ENCODE assay signal across 10 cellular contexts in genomic region chr3:12579919-12580318, GRCh38. TPM values are rescaled to one million over a fixed set of nuclear protein-coding genes. Genes with fewer than 3 reads are reported as not detected.
DNase-seq lines count a peak whose midpoint lies in the region; ATAC-seq and TF ChIP-seq lines count a peak whose summit lies in the region.
"Had no signal": no experiment of that assay in that cellular context is flagged by ENCODE, and none has a peak within 500 bp of the region (broad histone marks: within the 10 kb centered on the region; RNA-seq: fewer than 3 reads in every experiment).

No MANE protein-coding gene starts in this region.

- H3K27ac ChIP-seq in body of pancreas (peak overlapping the region in 2 of 4 donors; percentile 46 to 63), ovary (no peak overlapping the region)

- H3K4me1 Mint-ChIP-seq in glutamatergic neuron (ENCODE audit: low read depth, unreplicated experiment), result peaks cover 2% of the 10 kb centered on the region

- H3K27ac Mint-ChIP-seq in glutamatergic neuron (ENCODE audit: unreplicated experiment), result no peak overlapping the region

- peaks cover 0 to 37% of the 10 kb centered on the region in 2 donors for H3K36me3 ChIP-seq in body of pancreas (replicated peaks in 1 of 2; ENCODE audit: insufficient read depth in 1 of 2, low read depth in 2 of 2)
- no peaks in the 10 kb centered on the region for H3K36me3 ChIP-seq in ovary

- no peaks in the 10 kb centered on the region for H3K9me3 ChIP-seq in body of pancreas
- H3K9me3 ChIP-seq in ovary, result no peaks in the 10 kb centered on the region

- H3K4me3 ChIP-seq in AG10803 (ENCODE audit: low read length) (no peak overlapping the region), body of pancreas (no peak overlapping the region), ovary (no peak overlapping the region)

- WGBS in body of pancreas, 2 donors, result 34 to 38% methylated on average over 4 of the region's 4 CpGs
- WGBS in ovary, 3 donors, result 19 to 25% (median 20%) methylated on average over 4 of the region's 4 CpGs

- peak; percentile 63 for ATAC-seq in body of pancreas

- H3K9me3 Mint-ChIP-seq in glutamatergic neuron (ENCODE audit: unreplicated experiment), result peaks cover 2% of the 10 kb centered on the region

- no peak overlapping the region for H3K4me3 Mint-ChIP-seq in glutamatergic neuron (ENCODE audit: unreplicated experiment)

- H3K27me3 ChIP-seq in body of pancreas (no peaks in the 10 kb centered on the region), ovary (no peaks in the 10 kb centered on the region)

- TF ChIP-seq CTCF in AG10803 (conservative IDR thresholded peaks at IDR 0.05; ENCODE audit: low read length) (no peak), body of pancreas (IDR thresholded peaks at IDR 0.05) (no peak), glutamatergic neuron (IDR thresholded peaks at IDR 0.05; ENCODE audit: partially characterized antibody, unreplicated experiment) (no peak), ovary (IDR thresholded peaks at IDR 0.05) (no peak)

- intact Hi-C loops in body of pancreas (cut with DNase I), result no loop called here
- intact Hi-C loops in ovary (cut with DNase I), result no loop called here

- peaks cover 11% of the 10 kb centered on the region for H3K4me1 ChIP-seq in body of pancreas
- no peaks in the 10 kb centered on the region for H3K4me1 ChIP-seq in ovary (ENCODE audit: insufficient read depth)

- peaks cover 5% of the 10 kb centered on the region for H3K36me3 Mint-ChIP-seq in glutamatergic neuron (ENCODE audit: unreplicated experiment)

- DNase-seq in AG10803 (ENCODE audit: low read depth), result peak; percentile 40
- peak; percentile 78 for DNase-seq in ELR (ENCODE audit: low read depth)
- DNase-seq in body of pancreas, result peak in 3 of 4 donors; percentile 39 to 52 (median 45)
- peak; percentile 11 to 74 for DNase-seq in lung microvascular endothelial cell (ENCODE audit: low read depth in 2 of 2)
- no peak for DNase-seq in retina
- no peak for DNase-seq in glutamatergic neuron
- no peak for DNase-seq in ovary
- DNase-seq in hepatic stellate cell (ENCODE audit: low spot score), result no peak
- DNase-seq: DMS53, OCI-M1 had no signal

- TF ChIP-seq EP300 in ovary (IDR thresholded peaks at IDR 0.05), result no peak

- H3K27me3 Mint-ChIP-seq in glutamatergic neuron (ENCODE audit: unreplicated experiment), result peaks cover 8% of the 10 kb centered on the region

- no peak for TF ChIP-seq POLR2A in body of pancreas (IDR thresholded peaks at IDR 0.05)
- no peak for TF ChIP-seq POLR2A in ovary (IDR thresholded peaks at IDR 0.05)

RNA-seq across cellular contexts. Expression of gene MKRN2, which starts 23.0 kb away (rescaled TPM):
- 10 to 100 TPM; 21.8 to 28.3 TPM for total RNA-seq in body of pancreas
- 21.6 and 23.3 TPM in 2 replicates for total RNA-seq in lung microvascular endothelial cell
- total RNA-seq in glutamatergic neuron (ENCODE audit: unreplicated experiment), result 25.8 TPM
- 10 to 100 TPM; 23.8 to 42.3 (median 28.8) TPM for total RNA-seq in ovary
- polyA plus RNA-seq in ovary, result 10 to 100 TPM; 24.2 to 31.6 TPM

RNA-seq across cellular contexts. Expression of gene MKRN2OS, which starts 34.6 kb away (rescaled TPM):
- total RNA-seq in body of pancreas, result 1 to 10 TPM in 1 of 2 donors, not detected in 1; 2.3 TPM
- not detected in 2 replicates for total RNA-seq in lung microvascular endothelial cell
- total RNA-seq in glutamatergic neuron (ENCODE audit: unreplicated experiment), result not detected
- total RNA-seq in ovary, result 1 to 10 TPM in 1 of 7 donors, under 1 TPM in 1, not detected in 5; 0.27 to 1.1 TPM
- polyA plus RNA-seq in ovary, result not detected

Comparison
In these comparisons a context has a peak if more than half of its experiments do, and no peak if none do; other contexts are left out.
1. DNase-seq: peak in AG10803 (single experiment), ELR (single experiment), body of pancreas (3 of 4) and lung microvascular endothelial cell (2 of 2); none in retina (single experiment), glutamatergic neuron (single experiment), ovary (0 of 5) and hepatic stellate cell (single experiment).